In genomic region chr1:38559180-38559874, GRCh38 we compare ENCODE assay signal across 8 cellular contexts.
DNase-seq lines count a peak whose midpoint lies in the region; ATAC-seq and TF ChIP-seq lines count a peak whose summit lies in the region.

No MANE protein-coding gene starts in this region.

- POLR2A ChIA-PET in MCF 10A (lab: Yijun Ruan, JAX): no interaction called here

- H3K9me3 ChIP-seq in left ventricle myocardium inferior (replicated peaks): no peaks in the 10 kb centered on the region

- DNase-seq in GM19238 (ENCODE audit: insufficient read length, low spot score): peak; percentile 61
- DNase-seq in activated CD8-positive, alpha-beta memory T cell treated with anti-CD3 and anti-CD28 coated beads for 4 hours (ENCODE audit: low read depth in 2 of 2): peak; percentile 37 to 62
- DNase-seq in left ventricle myocardium inferior: no peak
- DNase-seq in stimulated activated CD4-positive, alpha-beta T cell treated with anti-CD3 and anti-CD28 coated beads, TNF-alpha, amount 100 ng/mL, for 24 hours (ENCODE audit: low read depth in 3 of 3): peak; percentile 49 to 80 (median 50)
- no peak for DNase-seq in Calu3
- no peak for DNase-seq in kidney glomerular epithelial cell (lab: John Stamatoyannopoulos, UW)
- no peak for DNase-seq in MCF 10A (ENCODE audit: unreplicated experiment)

- H3K27ac Mint-ChIP-seq in Calu3 (ENCODE audit: unreplicated experiment) (no peak overlapping the region), MCF 10A (ENCODE audit: low read depth, unreplicated experiment) (no peak overlapping the region)

- H3K4me1 Mint-ChIP-seq in Calu3 (ENCODE audit: low read depth, unreplicated experiment): no peaks in the 10 kb centered on the region
- no peaks in the 10 kb centered on the region for H3K4me1 Mint-ChIP-seq in MCF 10A (ENCODE audit: insufficient read depth, unreplicated experiment)

- ATAC-seq in HG03460 (IDR thresholded peaks at IDR 0.05; ENCODE audit: unreplicated experiment): peak; percentile 71

- H3K27me3 Mint-ChIP-seq in Calu3 (ENCODE audit: unreplicated experiment) (peaks cover 100% of the 10 kb centered on the region), MCF 10A (ENCODE audit: insufficient read depth, unreplicated experiment) (peaks cover 49% of the 10 kb centered on the region)

- intact Hi-C loops in left ventricle myocardium inferior (cut with micrococcal nuclease) (no loop called here), Calu3 (cut with micrococcal nuclease; ENCODE audit: unreplicated experiment) (no loop called here), MCF 10A (cut with micrococcal nuclease) (no loop called here)

- H3K27me3 ChIP-seq in left ventricle myocardium inferior (ENCODE audit: low read depth): peaks cover 62% of the 10 kb centered on the region

- H3K9me3 Mint-ChIP-seq in Calu3 (ENCODE audit: low read depth, unreplicated experiment) (no peaks in the 10 kb centered on the region), MCF 10A (ENCODE audit: unreplicated experiment) (no peaks in the 10 kb centered on the region)

- H3K36me3 ChIP-seq in left ventricle myocardium inferior: no peaks in the 10 kb centered on the region

- H3K4me1 ChIP-seq in left ventricle myocardium inferior: peaks cover 11% of the 10 kb centered on the region

- H3K4me3 ChIP-seq in left ventricle myocardium inferior: peak overlapping the region; percentile 42

- no peaks in the 10 kb centered on the region for H3K36me3 Mint-ChIP-seq in Calu3 (ENCODE audit: insufficient read depth, unreplicated experiment)
- H3K36me3 Mint-ChIP-seq in MCF 10A (ENCODE audit: insufficient read depth, unreplicated experiment): no peaks in the 10 kb centered on the region

- no peak overlapping the region for H3K27ac ChIP-seq in left ventricle myocardium inferior (replicated peaks)

- H3K4me3 Mint-ChIP-seq in Calu3 (ENCODE audit: low read depth, unreplicated experiment) (no peak overlapping the region), MCF 10A (ENCODE audit: unreplicated experiment) (no peak overlapping the region)

- no peak for TF ChIP-seq CTCF in left ventricle myocardium inferior (IDR thresholded peaks at IDR 0.05; ENCODE audit: borderline replicate concordance)
- TF ChIP-seq CTCF in Calu3 (IDR thresholded peaks at IDR 0.05; ENCODE audit: unreplicated experiment): no peak
- no peak for TF ChIP-seq CTCF in MCF 10A (IDR thresholded peaks at IDR 0.05; ENCODE audit: unreplicated experiment)

- no TSS peak for BruUV-seq in Calu3 (replicated peaks; lab: Mats Ljungman, UMichigan)
- BruUV-seq in MCF 10A (replicated peaks; lab: Mats Ljungman, UMichigan): no TSS peak

- CTCF ChIA-PET in Calu3 (lab: Charles Lee) (no interaction called here), MCF 10A (lab: Yijun Ruan, JAX) (no interaction called here)

Comparison
In these comparisons a context has a peak if more than half of its experiments do, and no peak if none do; other contexts are left out.
1. DNase-seq: peak in GM19238 (single experiment), activated CD8-positive, alpha-beta memory T cell treated with anti-CD3 and anti-CD28 coated beads for 4 hours (2 of 2) and stimulated activated CD4-positive, alpha-beta T cell treated with anti-CD3 and anti-CD28 coated beads, TNF-alpha, amount 100 ng/mL, for 24 hours (3 of 3); none in left ventricle myocardium inferior (single experiment), Calu3 (single experiment), kidney glomerular epithelial cell (single experiment) and MCF 10A (single experiment).